In genomic region chr18:57579928-57580327, GRCh38 we compare ENCODE assay signal across 28 cellular contexts.
"Had no signal": no experiment of that assay in that cellular context is flagged by ENCODE, and none has a peak within 500 bp of the region (broad histone marks: within the 10 kb centered on the region; RNA-seq: fewer than 3 reads in every experiment).

No MANE protein-coding gene starts in this region.

- H3K27me3 Mint-ChIP-seq: activated naive CD4-positive, alpha-beta T cell treated with anti-CD3 and anti-CD28 coated beads, Interleukin-2, amount 50 U/mL, for 24 hours; natural killer cell treated with Interleukin-12 subunit alpha and Interleukin-12 subunit beta and Interleukin-15 and Interleukin-18, amount 100 ng/mL, for 72 hours; progenitor cell of endocrine pancreas; stimulated activated naive B cell treated with anti-CD40 and anti-IgM and Interleukin-4, amounts not matched to agents 10 μg/mL and 1 μg/mL and 100 μg/mL, for 72 hours; type B pancreatic cell had no signal

- DNase-seq: activated CD4-positive, alpha-beta T cell treated with anti-CD3 and anti-CD28 coated beads, Interleukin-2, amount 50 U/mL, for 48 hours; activated CD4-positive, CD25-positive, alpha-beta regulatory T cell treated with anti-CD3 and anti-CD28 coated beads, Interleukin-2, amount 50 U/mL, for 72 hours; activated effector memory CD4-positive, alpha-beta T cell treated with Interleukin-2 at 50 U/mL for 16 hours; activated T-cell treated with anti-CD3 and anti-CD28 coated beads, Interleukin-2, amount 50 U/mL, for 72 hours; amygdala; cerebellar nuclear complex; cortex of kidney; head of caudate nucleus; hypothalamus; left ventricle myocardium superior; midbrain; retina; sigmoid colon; stimulated activated CD4-positive, alpha-beta T cell treated with anti-CD3 and anti-CD28 coated beads, Interleukin-2, amount 100 ng/mL, for 48 hours; stimulated activated CD8-positive, alpha-beta memory T cell treated with anti-CD3 and anti-CD28 coated beads, Interleukin-4, amount 100 ng/mL, for 48 hours; stimulated activated naive B cell treated with anti-CD40 and anti-IgM and Interleukin-4, amounts not matched to agents 10 μg/mL and 1 μg/mL and 100 μg/mL, for 72 hours; WERI-Rb-1 had no signal

- H3K27me3 ChIP-seq: gastroesophageal sphincter, sigmoid colon, vagina had no signal

- FAIRE-seq: bronchial epithelial cell, TTC549 had no signal

- H3K27ac Mint-ChIP-seq: activated naive CD4-positive, alpha-beta T cell treated with anti-CD3 and anti-CD28 coated beads, Interleukin-2, amount 50 U/mL, for 24 hours; activated T-cell treated with anti-CD3 and anti-CD28 coated beads, Interleukin-2, amount 50 U/mL, for 72 hours; natural killer cell treated with Interleukin-12 subunit alpha and Interleukin-12 subunit beta and Interleukin-15 and Interleukin-18, amount 100 ng/mL, for 72 hours; progenitor cell of endocrine pancreas; stimulated activated naive B cell treated with anti-CD40 and anti-IgM and Interleukin-4, amounts not matched to agents 10 μg/mL and 1 μg/mL and 100 μg/mL, for 72 hours; T-helper 2 cell treated with Interferon-gamma antibody and Interleukin-4, amounts not matched to agents 5 μg/mL and 100 μg/mL, for 36 hours; type B pancreatic cell had no signal

- H3K9me3 Mint-ChIP-seq: activated naive CD4-positive, alpha-beta T cell treated with anti-CD3 and anti-CD28 coated beads, Interleukin-2, amount 50 U/mL, for 24 hours; activated T-cell treated with anti-CD3 and anti-CD28 coated beads, Interleukin-2, amount 50 U/mL, for 72 hours; natural killer cell treated with Interleukin-12 subunit alpha and Interleukin-12 subunit beta and Interleukin-15 and Interleukin-18, amount 100 ng/mL, for 72 hours; stimulated activated naive B cell treated with anti-CD40 and anti-IgM and Interleukin-4, amounts not matched to agents 10 μg/mL and 1 μg/mL and 100 μg/mL, for 72 hours; T-helper 2 cell treated with Interferon-gamma antibody and Interleukin-4, amounts not matched to agents 5 μg/mL and 100 μg/mL, for 36 hours; type B pancreatic cell had no signal

- H3K4me3 Mint-ChIP-seq: activated naive CD4-positive, alpha-beta T cell treated with anti-CD3 and anti-CD28 coated beads, Interleukin-2, amount 50 U/mL, for 24 hours; activated T-cell treated with anti-CD3 and anti-CD28 coated beads, Interleukin-2, amount 50 U/mL, for 72 hours; natural killer cell treated with Interleukin-12 subunit alpha and Interleukin-12 subunit beta and Interleukin-15 and Interleukin-18, amount 100 ng/mL, for 72 hours; stimulated activated naive B cell treated with anti-CD40 and anti-IgM and Interleukin-4, amounts not matched to agents 10 μg/mL and 1 μg/mL and 100 μg/mL, for 72 hours; T-helper 2 cell treated with Interferon-gamma antibody and Interleukin-4, amounts not matched to agents 5 μg/mL and 100 μg/mL, for 36 hours; type B pancreatic cell had no signal

- H3K27ac ChIP-seq: epithelial cell of prostate, gastroesophageal sphincter, sigmoid colon, vagina, WERI-Rb-1 had no signal

- H3K4me2 ChIP-seq: smooth muscle cell had no signal

- H3K4me3 ChIP-seq: gastroesophageal sphincter, sigmoid colon, smooth muscle cell, vagina had no signal

- ATAC-seq: activated T-cell treated with anti-CD3 and anti-CD28 coated beads, Interleukin-2, amount 50 U/mL, for 72 hours; gastroesophageal sphincter; left ventricle myocardium superior; natural killer cell treated with Interleukin-12 subunit alpha and Interleukin-12 subunit beta and Interleukin-15 and Interleukin-18, amount 100 ng/mL, for 72 hours; stimulated activated naive B cell treated with anti-CD40 and anti-IgM and Interleukin-4, amounts not matched to agents 10 μg/mL and 1 μg/mL and 100 μg/mL, for 72 hours had no signal

- H3K9me3 ChIP-seq: gastroesophageal sphincter, sigmoid colon, vagina had no signal
